34 cellular contexts compared by ENCODE assay signal in the genomic region with DNA sequence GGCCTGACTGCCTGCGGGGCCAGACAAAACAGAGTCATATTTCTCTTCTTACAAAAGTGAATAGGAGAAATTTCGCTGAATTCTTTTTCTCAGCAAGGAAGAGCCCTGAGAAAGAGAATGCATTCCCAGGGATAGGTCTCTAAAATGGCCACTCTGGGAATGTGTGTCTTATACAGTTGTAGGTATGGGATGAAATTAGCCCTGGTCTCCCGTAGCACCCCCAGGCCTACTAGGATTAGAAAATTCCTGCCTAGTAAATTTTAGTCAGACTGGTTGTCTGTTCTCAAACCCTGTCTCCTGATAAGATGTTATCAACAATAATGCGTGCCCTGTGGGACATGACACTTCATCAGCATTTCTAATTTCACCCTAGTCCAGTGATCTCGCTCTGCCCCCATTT.
"Had no signal": no experiment of that assay in that cellular context is flagged by ENCODE, and none has a peak within 500 bp of the region (broad histone marks: within the 10 kb centered on the region; RNA-seq: fewer than 3 reads in every experiment).

No MANE protein-coding gene starts in this region.

- H3K27me3 ChIP-seq: MG63 had no signal

- H3K27ac ChIP-seq: KMS-11 had no signal

- H3K4me2 ChIP-seq: KMS-11 had no signal

- H3K9ac ChIP-seq: KMS-11 had no signal

- H3K36me3 ChIP-seq: MG63 had no signal

- H3K4me3 ChIP-seq: MG63 had no signal

- H3K9me3 ChIP-seq: MG63 had no signal

- DNase-seq: Karpas-422, Kasumi-1, MG63, MM.1S, MV-4-11, NCI-H1048, NCI-H1092, NCI-H1092 treated with DMSO at 0.1 percent for 48 hours, NCI-H1105, NCI-H1105 treated with DMSO at 0.1 percent for 48 hours, NCI-H1417, NCI-H1417 treated with DMSO at 0.1 percent for 48 hours, NCI-H1436, NCI-H1436 treated with DMSO at 0.1 percent for 48 hours, NCI-H146, NCI-H1694, NCI-H1694 treated with DMSO at 0.1 percent for 48 hours, NCI-H187, NCI-H187 treated with DMSO at 0.1 percent for 48 hours, NCI-H1930, NCI-H2029, NCI-H2029 treated with DMSO at 0.1 percent for 48 hours, NCI-H2081, NCI-H2081 treated with DMSO at 0.1 percent for 48 hours, NCI-H2107, NCI-H2171, NCI-H2171 treated with DMSO at 0.1 percent for 48 hours, NCI-H2227 treated with DMSO at 0.1 percent for 48 hours, NCI-H226, NCI-H345, NCI-H446, NCI-H446 treated with DMSO at 0.1 percent for 48 hours, NCI-H510A had no signal
